ENCODE assay signal across 8 cellular contexts in genomic region chr11:17730608-17731462, GRCh38.
DNase-seq lines count a peak whose midpoint lies in the region; ATAC-seq and FAIRE-seq lines count a peak whose summit lies in the region.

No MANE protein-coding gene starts in this region.

- ATAC-seq in GM18870 (IDR thresholded peaks at IDR 0.05; ENCODE audit: unreplicated experiment) (peak; percentile 64), HG03103 (IDR thresholded peaks at IDR 0.05; ENCODE audit: low read depth, unreplicated experiment) (peak; percentile 64)

- DNase-seq in AG08395 (ENCODE audit: low spot score), result peak; percentile 93
- DNase-seq in NCI-H2171 (lab: John Stamatoyannopoulos, UW), result peak; percentile 42
- peak; percentile 67 for DNase-seq in UCSD-AML1 (lab: John Stamatoyannopoulos, UW; ENCODE audit: unreplicated experiment)
- DNase-seq in T47D (ENCODE audit: low read depth in 1 of 2, low spot score in 1 of 2), result peak; percentile 85 to 87
- DNase-seq in stimulated activated CD4-positive, alpha-beta T cell treated with anti-CD3 and anti-CD28 coated beads, Interleukin-1b, Interleukin-23, amount 100 ng/mL, for 4 hours (ENCODE audit: low read depth in 2 of 2), result peak; percentile 24 to 55

- FAIRE-seq in islet of Langerhans (lab: Jason Lieb, UNC), result peak; percentile 49

- in situ Hi-C loops in T47D (cut with HindIII; ENCODE audit: low pct_unique_long_range_greater_than_20kb, low sequenced_read_pairs), result no loop called here

Comparison
In these comparisons a context has a peak if more than half of its experiments do, and no peak if none do; other contexts are left out.
1. Peak in every context shown above with its lines: DNase-seq and ATAC-seq.
2. DNase-seq: peak in every context shown above with its lines; median percentile 93 in AG08395; 86 in T47D; 67 in UCSD-AML1; 42 in NCI-H2171; 40 in stimulated activated CD4-positive, alpha-beta T cell treated with anti-CD3 and anti-CD28 coated beads, Interleukin-1b, Interleukin-23, amount 100 ng/mL, for 4 hours.